ENCODE assay signal across 29 cellular contexts in genomic region chr7:69431626-69432025, GRCh38.
"Had no signal": no experiment of that assay in that cellular context is flagged by ENCODE, and none has a peak within 500 bp of the region (broad histone marks: within the 10 kb centered on the region; RNA-seq: fewer than 3 reads in every experiment).

No MANE protein-coding gene starts in this region.

- H2AFZ ChIP-seq: neural progenitor cell had no signal

- H3K36me3 ChIP-seq: left lung, lower lobe of right lung, neural progenitor cell, neutrophil, ovary, right atrium auricular region, stomach, thyroid gland, transverse colon, upper lobe of left lung, vagina had no signal

- H3K4me3 ChIP-seq: left lung, lower lobe of right lung, neural progenitor cell, ovary, right atrium auricular region, skin epidermis, stomach, testis, thyroid gland, transverse colon, upper lobe of left lung, vagina had no signal

- H3K9me3 ChIP-seq: left lung, lower lobe of right lung, neutrophil, ovary, right atrium auricular region, stomach, testis, thyroid gland, transverse colon, upper lobe of left lung, vagina had no signal

- DNase-seq: hypothalamus; immature natural killer cell; kidney; left colon; left lung; mammary epithelial cell; mesenchymal stem cell; naive thymus-derived CD8-positive, alpha-beta T cell; nephron progenitor cell; occipital lobe; ovary; stimulated activated CD4-positive, alpha-beta T cell treated with anti-CD3 and anti-CD28 coated beads, Interleukin-12 subunit alpha, Interleukin-12 subunit beta, amount 100 ng/mL, for 4 hours; stimulated activated CD4-positive, alpha-beta T cell treated with anti-CD3 and anti-CD28 coated beads, Interleukin-15, amount 100 ng/mL, for 24 hours; stimulated activated CD4-positive, alpha-beta T cell treated with anti-CD3 and anti-CD28 coated beads, Interleukin-2, amount 100 ng/mL, for 24 hours; stimulated activated CD4-positive, alpha-beta T cell treated with anti-CD3 and anti-CD28 coated beads, Interleukin-4, amount 100 ng/mL, for 1 hour; stimulated activated naive B cell treated with anti-CD40 and anti-IgM and Interleukin-4, amounts not matched to agents 10 μg/mL and 1 μg/mL and 100 μg/mL, for 72 hours; stimulated activated naive CD8-positive, alpha-beta T cell treated with anti-CD3 and anti-CD28 coated beads, Interleukin-15, Interleukin-2, amounts not matched to agents 100 U/mL and 50 U/mL, for 24 hours; stomach; testis; transverse colon had no signal

- ATAC-seq: left colon; left lung; lower lobe of right lung; naive thymus-derived CD8-positive, alpha-beta T cell; stimulated activated naive B cell treated with anti-CD40 and anti-IgM and Interleukin-4, amounts not matched to agents 10 μg/mL and 1 μg/mL and 100 μg/mL, for 72 hours; stimulated activated naive CD8-positive, alpha-beta T cell treated with anti-CD3 and anti-CD28 coated beads, Interleukin-15, Interleukin-2, amounts not matched to agents 100 U/mL and 50 U/mL, for 24 hours had no signal

- H3K27ac ChIP-seq: left lung, lower lobe of right lung, neural progenitor cell, neutrophil, ovary, right atrium auricular region, skin epidermis, stomach, testis, transverse colon, upper lobe of left lung, vagina had no signal

- H3K9ac ChIP-seq: neural progenitor cell had no signal

- H3K27me3 ChIP-seq: neural progenitor cell, ovary, right atrium auricular region, stomach, testis, thyroid gland, transverse colon, upper lobe of left lung, vagina had no signal

- H3K4me2 ChIP-seq: neural progenitor cell had no signal

- FAIRE-seq: islet of Langerhans, kidney had no signal
